Comparison of ENCODE assay signal across 21 cellular contexts in the genomic region with DNA sequence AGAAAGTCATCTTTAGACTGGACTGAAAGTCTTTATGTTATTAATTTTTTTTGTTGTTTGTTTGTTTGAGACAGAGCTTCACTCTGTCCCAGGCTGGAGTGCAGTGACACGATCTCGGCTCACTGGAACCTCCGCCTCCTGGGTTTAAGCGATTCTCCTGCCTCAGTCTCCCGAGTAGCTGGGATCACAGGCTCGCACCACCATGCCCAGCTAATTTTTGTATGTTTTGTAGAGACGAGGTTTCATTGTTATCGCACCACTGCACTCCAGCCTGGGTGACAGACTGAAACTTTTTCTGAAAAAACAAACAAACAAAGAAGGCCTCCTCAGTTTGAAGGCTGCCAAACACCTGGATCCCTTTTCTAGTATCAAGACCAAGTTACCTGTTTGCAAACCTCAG.
"Had no signal": no experiment of that assay in that cellular context is flagged by ENCODE, and none has a peak within 500 bp of the region (broad histone marks: within the 10 kb centered on the region; RNA-seq: fewer than 3 reads in every experiment).

No MANE protein-coding gene starts in this region.

- DNase-seq: colonic mucosa; dermis blood vessel endothelial cell; dorsolateral prefrontal cortex; effector CD4-positive, alpha-beta T cell; effector memory CD4-positive, alpha-beta T cell; erythroblast; esophagus squamous epithelium; foreskin fibroblast; foreskin melanocyte; gastrocnemius medialis; glutamatergic neuron; heart right ventricle; hippocampal formation; immature natural killer cell; left cardiac atrium; left lung; lower lobe of right lung; mesenchymal stem cell; midbrain; naive thymus-derived CD4-positive, alpha-beta T cell had no signal

- H3K27ac ChIP-seq: colonic mucosa, dorsolateral prefrontal cortex, epithelial cell of prostate, esophagus squamous epithelium, gastrocnemius medialis, heart right ventricle, left lung, lower lobe of right lung had no signal

- H3K4me3 ChIP-seq: colonic mucosa, dorsolateral prefrontal cortex, esophagus squamous epithelium, gastrocnemius medialis, heart right ventricle, left lung, lower lobe of right lung had no signal
